Comparison of ENCODE assay signal across 9 cellular contexts in genomic region chr12:121513464-121514183, GRCh38.
DNase-seq lines count a peak whose midpoint lies in the region; ATAC-seq, FAIRE-seq and TF ChIP-seq lines count a peak whose summit lies in the region.
"Had no signal": no experiment of that assay in that cellular context is flagged by ENCODE, and none has a peak within 500 bp of the region (broad histone marks: within the 10 kb centered on the region; RNA-seq: fewer than 3 reads in every experiment).

No MANE protein-coding gene starts in this region.

- CTCF ChIA-PET in OCI-LY7 (lab: Charles Lee; ENCODE audit: unreplicated experiment) = interaction anchor here (0.5 to 0.7 kb wide), 2 partner anchors 10 to 23 kb away, joined by 3 read pairs; no protein-coding TSS in a partner anchor

- H3K9me3 Mint-ChIP-seq in CD14-positive monocyte (no peaks in the 10 kb centered on the region), endodermal cell (peaks cover 13% of the 10 kb centered on the region)

- H3K27ac ChIP-seq in OCI-LY7 (ENCODE audit: low read depth, low read length, poor library complexity, severe bottlenecking) = peak overlapping the region; percentile 89
- no peak overlapping the region for H3K27ac ChIP-seq in endodermal cell (ENCODE audit: low read depth, low read length)
- no peak overlapping the region for H3K27ac ChIP-seq in prostate gland
- H3K27ac ChIP-seq: KMS-11 had no signal

- H3K4me3 Mint-ChIP-seq in CD14-positive monocyte (no peak overlapping the region), endodermal cell (no peak overlapping the region)

- no TSS peak for BruUV-seq in OCI-LY7 (replicated peaks; lab: Mats Ljungman, UMichigan)

- TF ChIP-seq POLR2A in GM12892 (IDR thresholded peaks at IDR 0.05; ENCODE audit: low read depth, low read length) (no peak), prostate gland (IDR thresholded peaks at IDR 0.05) (no peak)

- TF ChIP-seq CTCF in CD14-positive monocyte (IDR thresholded peaks at IDR 0.05) (no peak), OCI-LY7 (conservative IDR thresholded peaks at IDR 0.05; ENCODE audit: low read length) (no peak), endodermal cell (conservative IDR thresholded peaks at IDR 0.05) (no peak), prostate gland (IDR thresholded peaks at IDR 0.05) (no peak)

- intact Hi-C loops in CD14-positive monocyte (cut with micrococcal nuclease) (no loop called here), OCI-LY7 (cut with micrococcal nuclease; ENCODE audit: unreplicated experiment) (no loop called here), prostate gland (cut with DNase I) (no loop called here)

- WGBS in endodermal cell (ENCODE audit: insufficient coverage in 1 of 2, insufficient read length in 1 of 2), 2 experiments = 84 to 90% methylated on average over 16 to 17 of the region's 17 CpGs
- WGBS in prostate gland = 85% methylated on average over 16 of the region's 17 CpGs

- FAIRE-seq in GM12892 (lab: Jason Lieb, UNC) = no peak

- H4K20me1 ChIP-seq in OCI-LY7 (ENCODE audit: insufficient read depth, low read length) = no peaks in the 10 kb centered on the region

- peak; percentile 72 for ATAC-seq in HG02678 (IDR thresholded peaks at IDR 0.05; ENCODE audit: unreplicated experiment)
- no peak for ATAC-seq in GM18870 (IDR thresholded peaks at IDR 0.05; ENCODE audit: unreplicated experiment)

- H3K27ac Mint-ChIP-seq in CD14-positive monocyte = peak overlapping the region in 4 of 7 donors; percentile 77 to 84 (median 80)
- peak overlapping the region; percentile 74 for H3K27ac Mint-ChIP-seq in endodermal cell

- DNase-seq in CD14-positive monocyte (ENCODE audit: low spot score) (no peak), GM12892 (ENCODE audit: insufficient read length) (peak; percentile 83), OCI-LY7 (ENCODE audit: low spot score) (peak; percentile 69), endodermal cell (peak; percentile 97), epidermal melanocyte (ENCODE audit: insufficient read length, low spot score) (no peak), prostate gland (ENCODE audit: low spot score) (no peak)

- POLR2A ChIA-PET in OCI-LY7 (lab: Charles Lee) = interaction anchor here (0.6 to 1.2 kb wide), 5 partner anchors 13 to 193 kb away, joined by 3 to 5 read pairs (median 3); no protein-coding TSS in a partner anchor

- H3K4me2 ChIP-seq in OCI-LY7 (ENCODE audit: low read length) = peak overlapping the region; percentile 80
- H3K4me2 ChIP-seq: KMS-11 had no signal

- H3K9ac ChIP-seq in endodermal cell (ENCODE audit: extremely low read depth, low read length, poor library complexity, severe bottlenecking) = no peak overlapping the region
- H3K9ac ChIP-seq: KMS-11 had no signal

- H2AFZ ChIP-seq in OCI-LY7 (ENCODE audit: low read length) = peak overlapping the region; percentile 56; the same call in 1 of the 2 replicates

- H3K36me3 Mint-ChIP-seq in CD14-positive monocyte (peaks cover 44 to 68% of the 10 kb centered on the region in 2 donors), endodermal cell (ENCODE audit: low read depth) (peaks cover 70% of the 10 kb centered on the region)

- H3K9me3 ChIP-seq in OCI-LY7 (ENCODE audit: low read length) (no peaks in the 10 kb centered on the region), endodermal cell (ENCODE audit: control insufficient read depth, low read length) (peaks cover 14% of the 10 kb centered on the region), prostate gland (no peaks in the 10 kb centered on the region)

- H3K27me3 ChIP-seq in endodermal cell (ENCODE audit: control insufficient read depth, insufficient read depth, low read length, poor library complexity, severe bottlenecking) (no peaks in the 10 kb centered on the region), prostate gland (replicated peaks; ENCODE audit: insufficient read depth) (no peaks in the 10 kb centered on the region)

- H3K4me1 ChIP-seq in OCI-LY7 (ENCODE audit: insufficient read depth, low read length, poor library complexity, severe bottlenecking) (peaks cover 14% of the 10 kb centered on the region), endodermal cell (ENCODE audit: control insufficient read depth, insufficient read depth, low read length) (peaks cover 7% of the 10 kb centered on the region), prostate gland (replicated peaks) (no peaks in the 10 kb centered on the region)

- H3K4me3 ChIP-seq in OCI-LY7 (ENCODE audit: low read depth, low read length, poor library complexity, severe bottlenecking) = peak overlapping the region; percentile 54
- H3K4me3 ChIP-seq in endodermal cell (ENCODE audit: low read length) = no peak overlapping the region
- no peak overlapping the region for H3K4me3 ChIP-seq in prostate gland

- no peaks in the 10 kb centered on the region for H3K9me2 ChIP-seq in OCI-LY7 (ENCODE audit: insufficient read depth, low read length)

- peaks cover 56% of the 10 kb centered on the region for H3K36me3 ChIP-seq in OCI-LY7 (ENCODE audit: insufficient read depth, low read length)
- peaks cover 54% of the 10 kb centered on the region for H3K36me3 ChIP-seq in endodermal cell (ENCODE audit: control insufficient read depth, insufficient read depth, low read length)
- H3K36me3 ChIP-seq in prostate gland = no peaks in the 10 kb centered on the region

- peaks cover 0 to 2% (median 0%) of the 10 kb centered on the region in 3 donors for H3K27me3 Mint-ChIP-seq in CD14-positive monocyte (ENCODE audit: low read depth in 3 of 3)
- H3K27me3 Mint-ChIP-seq in endodermal cell (ENCODE audit: insufficient read depth) = no peaks in the 10 kb centered on the region

- no peaks in the 10 kb centered on the region for H3K79me2 ChIP-seq in OCI-LY7 (ENCODE audit: insufficient read depth, low read depth, low read length)

- H3K4me1 Mint-ChIP-seq in CD14-positive monocyte (peaks cover 5% of the 10 kb centered on the region), endodermal cell (peaks cover 10% of the 10 kb centered on the region)

Comparison
In these comparisons a context has a peak if more than half of its experiments do, and no peak if none do; other contexts are left out.
1. DNase-seq: peak in GM12892 (single experiment), OCI-LY7 (single experiment) and endodermal cell (single experiment); none in CD14-positive monocyte (single experiment), epidermal melanocyte (single experiment) and prostate gland (single experiment).